Comparison of ENCODE assay signal across 8 cellular contexts in the genomic region with DNA sequence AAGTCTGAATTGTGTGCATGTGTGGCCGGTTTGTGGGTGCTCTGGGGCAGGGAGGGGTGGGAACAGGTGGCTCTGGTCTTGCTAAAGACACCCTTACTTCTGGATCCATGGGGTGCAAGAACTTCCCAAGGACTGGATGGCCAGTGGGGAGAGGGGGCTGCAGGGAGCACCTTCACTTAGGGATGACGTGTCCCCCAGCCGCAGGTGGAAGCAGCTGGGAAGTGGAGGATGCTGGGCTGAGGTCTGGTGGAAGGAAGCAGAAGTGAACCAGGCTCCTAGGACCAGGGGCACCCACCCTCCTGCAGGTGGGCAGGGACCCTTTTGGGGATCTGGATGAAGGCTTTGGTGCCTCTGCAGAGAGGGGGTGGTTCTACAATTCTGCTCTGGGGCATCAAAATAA. TPM values are rescaled to one million over a fixed set of nuclear protein-coding genes. Genes with fewer than 3 reads are reported as not detected.
"Had no signal": no experiment of that assay in that cellular context is flagged by ENCODE, and none has a peak within 500 bp of the region (broad histone marks: within the 10 kb centered on the region; RNA-seq: fewer than 3 reads in every experiment).

No MANE protein-coding gene starts in this region.

- H2AFZ ChIP-seq: GM23248 had no signal

- H3K36me3 ChIP-seq: HAP-1 had no signal

- H3K27ac ChIP-seq: GM23248 had no signal

- H3K4me1 ChIP-seq: HAP-1 had no signal

- ATAC-seq: HCT116, K562 had no signal

- H3K4me3 ChIP-seq: GM23248, HAP-1, K562 had no signal

- H3K9me3 ChIP-seq: HAP-1 had no signal

- H3K9ac ChIP-seq: GM23248 had no signal

- DNase-seq: GM23248, GOT3, H7, IMR-90, KG1 had no signal

RNA-seq across cellular contexts. Expression of a gene that starts 35.4 kb away (rescaled TPM):
- total RNA-seq: GM23248 had no signal
